8 cellular contexts compared by ENCODE assay signal in the genomic region with DNA sequence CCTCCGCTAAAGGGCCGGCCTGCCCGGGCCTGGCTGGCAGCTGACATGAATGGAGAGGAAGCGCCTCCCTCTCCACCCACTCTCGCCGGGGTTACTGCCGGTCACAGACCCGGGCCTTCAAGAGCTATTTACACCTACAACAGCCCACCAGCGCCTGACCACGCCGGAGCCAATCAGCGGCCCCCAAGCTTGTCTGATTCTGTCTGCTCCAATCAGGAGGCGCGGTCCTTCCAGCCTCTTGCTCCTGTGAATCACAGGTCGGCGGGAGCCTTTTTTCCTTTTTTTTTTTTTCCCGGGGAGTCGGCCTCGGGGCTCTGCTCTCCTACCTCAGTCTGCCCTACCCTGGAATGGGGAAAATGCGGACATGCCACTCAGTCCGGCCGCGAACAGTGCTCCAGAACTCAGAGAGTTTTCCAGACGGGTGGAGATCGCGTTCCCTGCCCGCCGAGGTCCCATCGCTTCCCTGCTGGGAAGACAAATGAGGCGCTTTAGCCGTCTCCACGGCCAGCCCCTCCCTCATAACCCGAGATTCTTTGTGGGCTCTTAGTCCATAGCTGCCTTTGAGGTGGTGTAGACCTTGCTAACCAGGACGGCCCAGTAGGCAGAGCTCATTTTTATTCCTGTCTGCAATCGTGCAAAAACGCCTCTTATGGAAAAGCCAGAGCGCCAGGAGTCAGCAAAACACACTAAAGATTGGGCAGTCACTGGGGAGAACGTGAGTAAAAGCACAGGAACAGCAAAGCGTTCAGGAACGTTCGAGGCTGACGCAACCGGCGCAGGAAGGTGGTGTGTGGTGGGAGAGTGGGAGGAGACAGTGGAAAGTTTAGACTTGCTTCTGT. TPM values are rescaled to one million over a fixed set of nuclear protein-coding genes. Genes with fewer than 3 reads are reported as not detected.
DNase-seq lines count a peak whose midpoint lies in the region; ATAC-seq and TF ChIP-seq lines count a peak whose summit lies in the region.

No MANE protein-coding gene starts in this region.

- TF ChIP-seq CTCF in Loucy (conservative IDR thresholded peaks at IDR 0.05; ENCODE audit: low read length): no peak
- TF ChIP-seq CTCF in RWPE1 (conservative IDR thresholded peaks at IDR 0.05; ENCODE audit: low read depth): no peak
- TF ChIP-seq CTCF in fibroblast of villous mesenchyme (IDR thresholded peaks at IDR 0.05; ENCODE audit: insufficient read depth, low read depth, low read length): no peak
- TF ChIP-seq CTCF in nephron progenitor cell (IDR thresholded peaks at IDR 0.05): no peak

- H3K79me2 ChIP-seq in Loucy (ENCODE audit: insufficient read depth, low read length): peaks cover 26% of the 10 kb centered on the region

- no peaks in the 10 kb centered on the region for H4K20me1 ChIP-seq in Loucy (ENCODE audit: insufficient read depth, low read length, poor library complexity, severe bottlenecking)

- H3K9me3 ChIP-seq in ES-I3 (ENCODE audit: control insufficient read depth, insufficient read depth, low read length): no peaks in the 10 kb centered on the region
- no peaks in the 10 kb centered on the region for H3K9me3 ChIP-seq in Loucy (ENCODE audit: insufficient read depth, low read depth, low read length)

- H3K4me1 Mint-ChIP-seq in nephron progenitor cell: peaks cover 45% of the 10 kb centered on the region

- ATAC-seq in stimulated activated naive CD8-positive, alpha-beta T cell treated with anti-CD3 and anti-CD28 coated beads, Interleukin-15, Interleukin-2, amounts not matched to agents 100 U/mL and 50 U/mL, for 24 hours: peak; percentile 88

- peaks cover 2% of the 10 kb centered on the region for H3K27me3 Mint-ChIP-seq in nephron progenitor cell (ENCODE audit: low read depth, poor library complexity)

- H3K27me3 ChIP-seq in H7 (ENCODE audit: control insufficient read depth, insufficient read depth, low read length) (no peaks in the 10 kb centered on the region), Loucy (ENCODE audit: insufficient read depth, low read length, poor library complexity, severe bottlenecking) (no peaks in the 10 kb centered on the region)

- H3K9ac ChIP-seq in ES-I3 (ENCODE audit: low read depth, low read length) (peak overlapping the region; percentile 93), Loucy (ENCODE audit: low read depth, low read length, poor library complexity, severe bottlenecking) (peak overlapping the region; percentile 94)

- peak overlapping the region; percentile 80; the same call in 1 of the 2 replicates for H2AFZ ChIP-seq in Loucy (ENCODE audit: low read length)

- peak overlapping the region; percentile 64 for H3K4me3 ChIP-seq in H7 (ENCODE audit: insufficient read depth, low read depth, low read length)
- peak overlapping the region; percentile 82 for H3K4me3 ChIP-seq in Loucy (ENCODE audit: low read length, poor library complexity, severe bottlenecking)
- peak overlapping the region; percentile 72 for H3K4me3 ChIP-seq in fibroblast of villous mesenchyme (ENCODE audit: low read depth, low read length)

- H3K27ac Mint-ChIP-seq in nephron progenitor cell: no peak overlapping the region

- H3K9me3 Mint-ChIP-seq in nephron progenitor cell: no peaks in the 10 kb centered on the region

- peaks cover 11% of the 10 kb centered on the region; the same call in 1 of the 2 replicates for H3F3A ChIP-seq in Loucy (ENCODE audit: low read depth)

- POLR2A ChIA-PET in RWPE1 (lab: Yijun Ruan, JAX; ENCODE audit: low non-redundant PET): interaction anchor here (0.7 to 3.0 kb wide), 6 partner anchors 8 to 138 kb away, joined by 4 to 54 read pairs (median 6); a partner anchor contains a TSS

- DNase-seq in H7 (peak; percentile 94), RWPE1 (ENCODE audit: low spot score) (peak; percentile 100), fibroblast of villous mesenchyme (ENCODE audit: low read depth) (peak; percentile 100), nephron progenitor cell (peak; percentile 94)
- DNase-seq in activated effector memory CD4-positive, alpha-beta T cell treated with Interleukin-2 at 50 U/mL for 16 hours: peak; percentile 59
- peak; percentile 96 for DNase-seq in stimulated activated naive CD8-positive, alpha-beta T cell treated with anti-CD3 and anti-CD28 coated beads, Interleukin-15, Interleukin-2, amounts not matched to agents 100 U/mL and 50 U/mL, for 24 hours

- H3K4me2 ChIP-seq in Loucy (ENCODE audit: low read depth, low read length, poor library complexity, severe bottlenecking): peak overlapping the region; percentile 83

- H3K4me1 ChIP-seq in ES-I3 (ENCODE audit: insufficient read depth, low read length): peaks cover 19% of the 10 kb centered on the region
- peaks cover 45% of the 10 kb centered on the region for H3K4me1 ChIP-seq in Loucy (ENCODE audit: insufficient read depth, low read length, poor library complexity, severe bottlenecking)

- H3K27ac ChIP-seq in RWPE1: peak overlapping the region; percentile 100

- no peaks in the 10 kb centered on the region for H3K9me2 ChIP-seq in Loucy (replicated peaks; ENCODE audit: low read depth, low read length)

- no peak overlapping the region for H3K4me3 Mint-ChIP-seq in nephron progenitor cell

- CTCF ChIA-PET in RWPE1 (lab: Yijun Ruan, JAX): interaction anchor here (0.7 to 1.4 kb wide), 4 partner anchors 24 to 790 kb away, joined by 3 read pairs; a partner anchor contains a TSS

- H3K36me3 Mint-ChIP-seq in nephron progenitor cell (ENCODE audit: low read depth): peaks cover 10% of the 10 kb centered on the region

- H3K36me3 ChIP-seq in ES-I3 (ENCODE audit: insufficient read depth, low read length): no peaks in the 10 kb centered on the region
- no peaks in the 10 kb centered on the region for H3K36me3 ChIP-seq in H7 (replicated peaks; ENCODE audit: control insufficient read depth, insufficient read depth, low read length)
- no peaks in the 10 kb centered on the region for H3K36me3 ChIP-seq in Loucy (ENCODE audit: insufficient read depth, low read length)

RNA-seq across cellular contexts. Expression of a gene that starts 26.5 kb away (rescaled TPM):
- 215 and 258 TPM in 2 replicates for total RNA-seq in H7 (2014; rRNA removed; shearing (Covaris generic))
- total RNA-seq in fibroblast of villous mesenchyme: 819 and 937 TPM in 2 replicates

RNA-seq across cellular contexts. Expression of a gene that starts 43.5 kb away (rescaled TPM):
- total RNA-seq in H7 (2014; rRNA removed; shearing (Covaris generic)): not detected in 2 replicates
- not detected in 2 replicates for total RNA-seq in fibroblast of villous mesenchyme

Comparison
In these comparisons a context has a peak if more than half of its experiments do, and no peak if none do; other contexts are left out.
1. Peak in every context shown above with its lines: DNase-seq, ATAC-seq, H3K4me3 ChIP-seq and H3K27ac ChIP-seq.